ENCODE assay signal across 26 cellular contexts in genomic region chr2:30914456-30914855, GRCh38.
"Had no signal": no experiment of that assay in that cellular context is flagged by ENCODE, and none has a peak within 500 bp of the region (broad histone marks: within the 10 kb centered on the region; RNA-seq: fewer than 3 reads in every experiment).

No MANE protein-coding gene starts in this region.

- H3K27ac ChIP-seq: brain microvascular endothelial cell, KMS-11, Peyer's patch, RWPE1, SJSA1 had no signal

- DNase-seq: activated CD4-positive, alpha-beta T cell treated with anti-CD3 and anti-CD28 coated beads for 48 hours; activated CD4-positive, alpha-beta T cell treated with anti-CD3 and anti-CD28 coated beads, Interleukin-2, amount 50 U/mL, for 48 hours; activated CD4-positive, CD25-positive, alpha-beta regulatory T cell treated with anti-CD3 and anti-CD28 coated beads, Interleukin-2, amount 50 U/mL, for 72 hours; activated CD8-positive, alpha-beta memory T cell treated with anti-CD3 and anti-CD28 coated beads, Interleukin-2, amount 10 ng/mL, durations not matched to agents 7 days and 5 days; activated gamma-delta T cell; activated naive CD4-positive, alpha-beta T cell treated with anti-CD3 and anti-CD28 coated beads for 36 hours; activated T-cell treated with anti-CD3 and anti-CD28 coated beads, Interleukin-2, amount 50 U/mL, for 24 hours; brain microvascular endothelial cell; central memory CD4-positive, alpha-beta T cell; MM.1S; NCI-H1105; NCI-H1436; NCI-H1694 treated with DMSO at 0.1 percent for 48 hours; NCI-H2029 treated with DMSO at 0.1 percent for 48 hours; NCI-H345; NCI-H510A; NCI-H526 treated with DMSO at 0.1 percent for 48 hours; NK-92 treated with Interleukin-12 subunit alpha and Interleukin-12 subunit beta, amount 100 ng/mL, for 24 hours; OCI-M1; SHP77 had no signal

- ATAC-seq: activated CD8-positive, alpha-beta memory T cell treated with anti-CD3 and anti-CD28 coated beads, Interleukin-2, amount 10 ng/mL, durations not matched to agents 7 days and 5 days; SK-N-SH treated with all-trans-retinoic acid at 6 μM for 48 hours; WTC11 had no signal

- H3K9me3 ChIP-seq: Peyer's patch, SJSA1 had no signal

- H3K27me3 ChIP-seq: brain microvascular endothelial cell, Peyer's patch, SJSA1 had no signal

- H3K4me1 ChIP-seq: Peyer's patch, SJSA1 had no signal

- H3K4me3 ChIP-seq: Peyer's patch, SJSA1 had no signal

- H3K36me3 ChIP-seq: brain microvascular endothelial cell, Peyer's patch, SJSA1 had no signal
